33 cellular contexts compared by ENCODE assay signal in genomic region chr3:38315488-38316230, GRCh38. TPM values are rescaled to one million over a fixed set of nuclear protein-coding genes. Genes with fewer than 3 reads are reported as not detected.
"Had no signal": no experiment of that assay in that cellular context is flagged by ENCODE, and none has a peak within 500 bp of the region (broad histone marks: within the 10 kb centered on the region; RNA-seq: fewer than 3 reads in every experiment).

No MANE protein-coding gene starts in this region.

- H3K27ac ChIP-seq: colonic mucosa, epithelial cell of prostate, foreskin keratinocyte, gastroesophageal sphincter, heart right ventricle, left lung, parathyroid adenoma, sigmoid colon, stomach, thyroid gland, uterus had no signal

- H3K27me3 Mint-ChIP-seq: dendritic cell treated with granulocyte-macrophage colony-stimulating factor and Interleukin-4, amounts not matched to agents 40 ng/mL and 50 ng/mL, for 4 days had no signal

- ATAC-seq: esophagus mucosa; foreskin keratinocyte; heart right ventricle; left cardiac atrium; left lung; naive thymus-derived CD4-positive, alpha-beta T cell; stimulated activated effector memory CD8-positive, alpha-beta T cell treated with anti-CD3 and anti-CD28 coated beads, Interleukin-12 subunit alpha, Interleukin-12 subunit beta, amount 100 ng/mL, for 72 hours had no signal

- H3K4me1 Mint-ChIP-seq: nephron; stimulated activated effector memory CD8-positive, alpha-beta T cell treated with anti-CD3 and anti-CD28 coated beads, Interleukin-12 subunit alpha, Interleukin-12 subunit beta, amount 100 ng/mL, for 72 hours had no signal

- H3K9ac ChIP-seq: parathyroid adenoma had no signal

- H3K36me3 Mint-ChIP-seq: naive thymus-derived CD4-positive, alpha-beta T cell; stimulated activated effector memory CD8-positive, alpha-beta T cell treated with anti-CD3 and anti-CD28 coated beads, Interleukin-12 subunit alpha, Interleukin-12 subunit beta, amount 100 ng/mL, for 72 hours; type B pancreatic cell had no signal

- H3K4me1 ChIP-seq: colonic mucosa, foreskin keratinocyte, gastroesophageal sphincter, left lung, parathyroid adenoma, sigmoid colon, stomach, thyroid gland, uterus had no signal

- H3K9me3 Mint-ChIP-seq: nephron; stimulated activated effector memory CD8-positive, alpha-beta T cell treated with anti-CD3 and anti-CD28 coated beads, Interleukin-12 subunit alpha, Interleukin-12 subunit beta, amount 100 ng/mL, for 72 hours; type B pancreatic cell had no signal

- H3K27ac Mint-ChIP-seq: dendritic cell treated with granulocyte-macrophage colony-stimulating factor and Interleukin-4, amounts not matched to agents 40 ng/mL and 50 ng/mL, for 4 days; endodermal cell; naive thymus-derived CD4-positive, alpha-beta T cell; nephron; progenitor cell of endocrine pancreas; stimulated activated effector memory CD8-positive, alpha-beta T cell treated with anti-CD3 and anti-CD28 coated beads, Interleukin-12 subunit alpha, Interleukin-12 subunit beta, amount 100 ng/mL, for 72 hours; type B pancreatic cell had no signal

- H3K4me3 Mint-ChIP-seq: dendritic cell treated with granulocyte-macrophage colony-stimulating factor and Interleukin-4, amounts not matched to agents 40 ng/mL and 50 ng/mL, for 4 days; endodermal cell; naive thymus-derived CD4-positive, alpha-beta T cell; nephron; stimulated activated effector memory CD8-positive, alpha-beta T cell treated with anti-CD3 and anti-CD28 coated beads, Interleukin-12 subunit alpha, Interleukin-12 subunit beta, amount 100 ng/mL, for 72 hours; type B pancreatic cell had no signal

- H3K36me3 ChIP-seq: colonic mucosa, gastroesophageal sphincter, heart right ventricle, left lung, neutrophil, sigmoid colon, stomach, thyroid gland, uterus had no signal

- H3K4me3 ChIP-seq: colonic mucosa, gastroesophageal sphincter, heart right ventricle, left lung, sigmoid colon, stomach, thyroid gland, uterus had no signal

- H3K27me3 ChIP-seq: colonic mucosa, gastroesophageal sphincter, heart right ventricle, left lung, neutrophil, sigmoid colon, stomach, thyroid gland, uterus had no signal

- DNase-seq: colonic mucosa; effector CD8-positive, alpha-beta T cell; endodermal cell; foreskin keratinocyte; heart right ventricle; hippocampal formation; left cardiac atrium; left lung; mesenchymal stem cell; midbrain; naive thymus-derived CD4-positive, alpha-beta T cell; sigmoid colon; stimulated activated CD4-positive, alpha-beta T cell treated with anti-CD3 and anti-CD28 coated beads, Interleukin-2, amount 100 ng/mL, for 24 hours; stimulated activated CD4-positive, alpha-beta T cell treated with anti-CD3 and anti-CD28 coated beads, Interleukin-4, amount 100 ng/mL, for 24 hours; stimulated activated naive CD4-positive, alpha-beta T cell treated with Interleukin-2 at 50 U/mL for 16 hours; stomach; thyroid gland; uterus had no signal

- H3K79me2 ChIP-seq: parathyroid adenoma had no signal

RNA-seq across cellular contexts. Expression of gene SLC22A14, which starts 33.6 kb away (rescaled TPM):
- total RNA-seq: lung microvascular endothelial cell, sigmoid colon, stomach, subcutaneous adipose tissue, thyroid gland had no signal
- polyA plus RNA-seq: fibroblast of lung; naive thymus-derived CD4-positive, alpha-beta T cell had no signal

RNA-seq across cellular contexts. Expression of gene SLC22A13, which starts 50.0 kb away (rescaled TPM):
- total RNA-seq: kidney epithelial cell, skeletal muscle tissue had no signal
- polyA plus RNA-seq: naive thymus-derived CD4-positive, alpha-beta T cell had no signal
